ENCODE assay signal across 11 cellular contexts in genomic region chr14:97878727-97879126, GRCh38.
DNase-seq lines count a peak whose midpoint lies in the region; ATAC-seq and TF ChIP-seq lines count a peak whose summit lies in the region.
"Had no signal": no experiment of that assay in that cellular context is flagged by ENCODE, and none has a peak within 500 bp of the region (broad histone marks: within the 10 kb centered on the region; RNA-seq: fewer than 3 reads in every experiment).

No MANE protein-coding gene starts in this region.

- H3K9me3 ChIP-seq in vagina: no peaks in the 10 kb centered on the region
- H3K9me3 ChIP-seq: BE2C had no signal

- no peaks in the 10 kb centered on the region for H3K27me3 ChIP-seq in vagina
- H3K27me3 ChIP-seq: BE2C had no signal

- ATAC-seq in effector memory CD8-positive, alpha-beta T cell (replicated peaks): no peak
- ATAC-seq in activated CD8-positive, alpha-beta memory T cell treated with anti-CD3 and anti-CD28 coated beads, Interleukin-2, amount 10 ng/mL, durations not matched to agents 7 days and 5 days: no peak
- ATAC-seq: HCT116 had no signal

- H3K4me3 ChIP-seq in astrocyte of the cerebellum (ENCODE audit: low read depth, low read length): no peak overlapping the region
- H3K4me3 ChIP-seq in vagina: no peak overlapping the region

- no peaks in the 10 kb centered on the region for H3K27me3 Mint-ChIP-seq in effector memory CD8-positive, alpha-beta T cell
- H3K27me3 Mint-ChIP-seq in activated CD8-positive, alpha-beta memory T cell treated with anti-CD3 and anti-CD28 coated beads, Interleukin-2, amount 10 ng/mL, durations not matched to agents 7 days and 5 days: no peaks in the 10 kb centered on the region

- H3K27ac ChIP-seq in vagina: peak overlapping the region; percentile 24

- no peak overlapping the region for H3K27ac Mint-ChIP-seq in effector memory CD8-positive, alpha-beta T cell
- no peak overlapping the region for H3K27ac Mint-ChIP-seq in activated CD8-positive, alpha-beta memory T cell treated with anti-CD3 and anti-CD28 coated beads, Interleukin-2, amount 10 ng/mL, durations not matched to agents 7 days and 5 days

- H3K36me3 ChIP-seq in vagina: no peaks in the 10 kb centered on the region
- H3K36me3 ChIP-seq: BE2C had no signal

- peak in 4 of 6 experiments; percentile 23 to 71 (median 58) for DNase-seq in stimulated activated naive CD4-positive, alpha-beta T cell (lab: John Stamatoyannopoulos, UW)
- DNase-seq in stimulated activated naive CD4-positive, alpha-beta T cell treated with Interleukin-2 at 50 U/mL for 16 hours (lab: John Stamatoyannopoulos, UW): no peak
- DNase-seq in astrocyte of the cerebellum (ENCODE audit: low read depth) (peak; percentile 82), medulla oblongata (ENCODE audit: extremely low spot score) (peak; percentile 29), vagina (ENCODE audit: extremely low spot score in 2 of 2) (no peak), NCI-H1694 (lab: John Stamatoyannopoulos, UW) (no peak)
- no peak for DNase-seq in effector memory CD8-positive, alpha-beta T cell
- DNase-seq in activated CD8-positive, alpha-beta memory T cell treated with anti-CD3 and anti-CD28 coated beads, Interleukin-2, amount 10 ng/mL, durations not matched to agents 7 days and 5 days: no peak
- DNase-seq: BE2C, NCI-H748 treated with DMSO at 0.1 percent for 48 hours had no signal

- H3K9me3 Mint-ChIP-seq in effector memory CD8-positive, alpha-beta T cell: no peaks in the 10 kb centered on the region
- H3K9me3 Mint-ChIP-seq in activated CD8-positive, alpha-beta memory T cell treated with anti-CD3 and anti-CD28 coated beads, Interleukin-2, amount 10 ng/mL, durations not matched to agents 7 days and 5 days (ENCODE audit: low read depth): no peaks in the 10 kb centered on the region

- no peak for TF ChIP-seq POLR2A in vagina (IDR thresholded peaks at IDR 0.05)

- H3K4me1 Mint-ChIP-seq in effector memory CD8-positive, alpha-beta T cell (ENCODE audit: low read depth in 2 of 2): peaks cover 4 to 19% of the 10 kb centered on the region in 2 donors
- peaks cover 19% of the 10 kb centered on the region for H3K4me1 Mint-ChIP-seq in activated CD8-positive, alpha-beta memory T cell treated with anti-CD3 and anti-CD28 coated beads, Interleukin-2, amount 10 ng/mL, durations not matched to agents 7 days and 5 days

- H3K4me1 ChIP-seq in vagina: peaks cover 16% of the 10 kb centered on the region
- H3K4me1 ChIP-seq: BE2C had no signal

- no peaks in the 10 kb centered on the region for H3K36me3 Mint-ChIP-seq in effector memory CD8-positive, alpha-beta T cell (ENCODE audit: insufficient read depth)
- H3K36me3 Mint-ChIP-seq in activated CD8-positive, alpha-beta memory T cell treated with anti-CD3 and anti-CD28 coated beads, Interleukin-2, amount 10 ng/mL, durations not matched to agents 7 days and 5 days: no peaks in the 10 kb centered on the region

- intact Hi-C loops in vagina (cut with DNase I): no loop called here

- H3K4me3 Mint-ChIP-seq in effector memory CD8-positive, alpha-beta T cell: no peak overlapping the region
- H3K4me3 Mint-ChIP-seq in activated CD8-positive, alpha-beta memory T cell treated with anti-CD3 and anti-CD28 coated beads, Interleukin-2, amount 10 ng/mL, durations not matched to agents 7 days and 5 days: no peak overlapping the region

- CTCF ChIA-PET in activated CD8-positive, alpha-beta memory T cell treated with anti-CD3 and anti-CD28 coated beads, Interleukin-2, amount 10 ng/mL, durations not matched to agents 7 days and 5 days (lab: Charles Lee): interaction anchor here (1.1 kb wide), 1 partner anchor 18 kb away, joined by 3 read pairs; no protein-coding TSS in a partner anchor

- TF ChIP-seq CTCF in astrocyte of the cerebellum (IDR thresholded peaks at IDR 0.05; ENCODE audit: low read depth, low read length, missing control alignments) (no peak), vagina (IDR thresholded peaks at IDR 0.05) (no peak)

- in situ Hi-C loops in astrocyte of the cerebellum (cut with HindIII; ENCODE audit: low sequenced_read_pairs): no loop called here

Comparison
In these comparisons a context has a peak if more than half of its experiments do, and no peak if none do; other contexts are left out.
1. DNase-seq: peak in stimulated activated naive CD4-positive, alpha-beta T cell (4 of 6), astrocyte of the cerebellum (single experiment) and medulla oblongata (single experiment); none in stimulated activated naive CD4-positive, alpha-beta T cell treated with Interleukin-2 at 50 U/mL for 16 hours (single experiment), vagina (0 of 2), NCI-H1694 (single experiment), effector memory CD8-positive, alpha-beta T cell (0 of 3) and activated CD8-positive, alpha-beta memory T cell treated with anti-CD3 and anti-CD28 coated beads, Interleukin-2, amount 10 ng/mL, durations not matched to agents 7 days and 5 days (single experiment).